Comparison of ENCODE assay signal across 1 cellular context in the genomic region with DNA sequence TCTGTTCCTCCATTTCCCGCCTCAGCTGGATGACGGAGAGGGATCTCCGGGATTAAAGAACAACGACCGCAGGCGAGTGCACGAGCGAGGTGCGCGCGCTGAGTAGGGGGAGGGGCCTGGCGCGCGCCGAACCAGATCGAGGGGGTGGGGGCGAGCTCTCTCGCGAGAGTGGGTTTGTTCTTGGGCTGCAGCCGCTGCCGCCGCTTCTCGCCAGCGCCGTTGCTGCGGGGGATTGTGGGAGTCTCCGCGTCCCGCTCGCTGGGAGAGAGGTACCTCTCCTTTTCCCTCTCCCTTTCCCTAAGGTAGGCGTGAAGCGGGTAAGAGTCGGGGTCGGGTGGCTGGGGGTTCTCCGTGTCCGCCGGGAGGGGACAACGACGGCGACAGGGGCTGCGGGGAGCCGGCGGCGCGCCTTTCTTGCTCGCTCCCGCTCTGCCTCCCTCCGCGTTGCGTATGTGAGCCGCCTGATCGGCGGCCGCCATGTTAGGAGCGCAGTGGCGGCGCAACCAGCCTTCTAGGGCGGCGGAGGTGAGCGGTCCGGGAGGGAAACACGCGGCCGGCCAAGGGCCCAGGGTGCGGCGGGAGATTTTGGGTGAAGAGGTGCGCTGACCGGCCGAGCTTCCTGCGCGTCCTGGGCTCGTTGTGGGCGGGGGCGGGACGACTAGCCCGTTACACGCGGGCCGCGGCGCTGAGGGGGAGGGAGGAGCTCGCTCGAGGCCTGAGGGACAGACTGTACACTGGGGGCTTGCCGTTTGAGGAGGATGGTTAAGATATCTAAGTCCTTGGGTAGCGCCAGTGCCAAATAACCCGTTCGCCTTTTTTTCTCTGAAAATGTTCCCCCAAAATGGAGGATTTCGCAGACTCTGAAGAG.
TF ChIP-seq lines count a peak whose summit lies in the region.

A gene with protein sequence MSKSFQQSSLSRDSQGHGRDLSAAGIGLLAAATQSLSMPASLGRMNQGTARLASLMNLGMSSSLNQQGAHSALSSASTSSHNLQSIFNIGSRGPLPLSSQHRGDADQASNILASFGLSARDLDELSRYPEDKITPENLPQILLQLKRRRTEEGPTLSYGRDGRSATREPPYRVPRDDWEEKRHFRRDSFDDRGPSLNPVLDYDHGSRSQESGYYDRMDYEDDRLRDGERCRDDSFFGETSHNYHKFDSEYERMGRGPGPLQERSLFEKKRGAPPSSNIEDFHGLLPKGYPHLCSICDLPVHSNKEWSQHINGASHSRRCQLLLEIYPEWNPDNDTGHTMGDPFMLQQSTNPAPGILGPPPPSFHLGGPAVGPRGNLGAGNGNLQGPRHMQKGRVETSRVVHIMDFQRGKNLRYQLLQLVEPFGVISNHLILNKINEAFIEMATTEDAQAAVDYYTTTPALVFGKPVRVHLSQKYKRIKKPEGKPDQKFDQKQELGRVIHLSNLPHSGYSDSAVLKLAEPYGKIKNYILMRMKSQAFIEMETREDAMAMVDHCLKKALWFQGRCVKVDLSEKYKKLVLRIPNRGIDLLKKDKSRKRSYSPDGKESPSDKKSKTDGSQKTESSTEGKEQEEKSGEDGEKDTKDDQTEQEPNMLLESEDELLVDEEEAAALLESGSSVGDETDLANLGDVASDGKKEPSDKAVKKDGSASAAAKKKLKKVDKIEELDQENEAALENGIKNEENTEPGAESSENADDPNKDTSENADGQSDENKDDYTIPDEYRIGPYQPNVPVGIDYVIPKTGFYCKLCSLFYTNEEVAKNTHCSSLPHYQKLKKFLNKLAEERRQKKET (plus strand): TSS at position 237 of the 868 bp plus-strand sequence. CDS start 13,676 bp downstream, outside the sequence.

TF ChIP-seq in HepG2, 621 proteins besides CTCF, POLR2A, EP300 and RAD21 (continued from another document and continues in another):
- peak; percentile 64; the same call in 1 of the 2 replicates for TF ChIP-seq DZIP1 (CRISPR knock-in tag; IDR thresholded peaks at IDR 0.05)
- TF ChIP-seq, protein P1, sequence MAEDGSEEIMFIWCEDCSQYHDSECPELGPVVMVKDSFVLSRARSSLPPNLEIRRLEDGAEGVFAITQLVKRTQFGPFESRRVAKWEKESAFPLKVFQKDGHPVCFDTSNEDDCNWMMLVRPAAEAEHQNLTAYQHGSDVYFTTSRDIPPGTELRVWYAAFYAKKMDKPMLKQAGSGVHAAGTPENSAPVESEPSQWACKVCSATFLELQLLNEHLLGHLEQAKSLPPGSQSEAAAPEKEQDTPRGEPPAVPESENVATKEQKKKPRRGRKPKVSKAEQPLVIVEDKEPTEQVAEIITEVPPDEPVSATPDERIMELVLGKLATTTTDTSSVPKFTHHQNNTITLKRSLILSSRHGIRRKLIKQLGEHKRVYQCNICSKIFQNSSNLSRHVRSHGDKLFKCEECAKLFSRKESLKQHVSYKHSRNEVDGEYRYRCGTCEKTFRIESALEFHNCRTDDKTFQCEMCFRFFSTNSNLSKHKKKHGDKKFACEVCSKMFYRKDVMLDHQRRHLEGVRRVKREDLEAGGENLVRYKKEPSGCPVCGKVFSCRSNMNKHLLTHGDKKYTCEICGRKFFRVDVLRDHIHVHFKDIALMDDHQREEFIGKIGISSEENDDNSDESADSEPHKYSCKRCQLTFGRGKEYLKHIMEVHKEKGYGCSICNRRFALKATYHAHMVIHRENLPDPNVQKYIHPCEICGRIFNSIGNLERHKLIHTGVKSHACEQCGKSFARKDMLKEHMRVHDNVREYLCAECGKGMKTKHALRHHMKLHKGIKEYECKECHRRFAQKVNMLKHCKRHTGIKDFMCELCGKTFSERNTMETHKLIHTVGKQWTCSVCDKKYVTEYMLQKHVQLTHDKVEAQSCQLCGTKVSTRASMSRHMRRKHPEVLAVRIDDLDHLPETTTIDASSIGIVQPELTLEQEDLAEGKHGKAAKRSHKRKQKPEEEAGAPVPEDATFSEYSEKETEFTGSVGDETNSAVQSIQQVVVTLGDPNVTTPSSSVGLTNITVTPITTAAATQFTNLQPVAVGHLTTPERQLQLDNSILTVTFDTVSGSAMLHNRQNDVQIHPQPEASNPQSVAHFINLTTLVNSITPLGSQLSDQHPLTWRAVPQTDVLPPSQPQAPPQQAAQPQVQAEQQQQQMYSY (CRISPR knock-in tag; IDR thresholded peaks at IDR 0.05): peak; percentile 41; the same call in 1 of the 2 replicates
- TF ChIP-seq TBP (CRISPR knock-in tag; IDR thresholded peaks at IDR 0.05): no peak
- no peak for TF ChIP-seq ELK4 (CRISPR knock-in tag; IDR thresholded peaks at IDR 0.05; ENCODE audit: borderline replicate concordance)
- TF ChIP-seq ZBED4 (CRISPR knock-in tag; IDR thresholded peaks at IDR 0.05; ENCODE audit: borderline replicate concordance): no peak
- TF ChIP-seq CHD4 (IDR thresholded peaks at IDR 0.05; ENCODE audit: borderline replicate concordance, low read length): no peak; the same call in 1 of the 2 replicates
- 0 out of 2 replicates have a peak, but pooled peaks have one; percentile 80 for TF ChIP-seq HOXD1 (CRISPR knock-in tag; IDR thresholded peaks at IDR 0.05)
- no peak for TF ChIP-seq GRHL1 (CRISPR knock-in tag; conservative IDR thresholded peaks at IDR 0.05)
- TF ChIP-seq IKZF1 (IDR thresholded peaks at IDR 0.05): no peak
- no peak; the same call in 1 of the 2 replicates for TF ChIP-seq REL (CRISPR knock-in tag; conservative IDR thresholded peaks at IDR 0.05)
- TF ChIP-seq ZBTB7A (CRISPR knock-in tag; IDR thresholded peaks at IDR 0.05): 0 out of 2 replicates have a peak, but pooled peaks have one; percentile 23
- 0 out of 2 replicates have a peak, but pooled peaks have one; percentile 12 for TF ChIP-seq ZNF652 (CRISPR knock-in tag; IDR thresholded peaks at IDR 0.05; ENCODE audit: borderline replicate concordance, low read depth)
- peak; percentile 69 for TF ChIP-seq TBX2 (CRISPR knock-in tag; IDR thresholded peaks at IDR 0.05; ENCODE audit: borderline replicate concordance)
- peak; percentile 76 for TF ChIP-seq ZNF747 (CRISPR knock-in tag; IDR thresholded peaks at IDR 0.05; ENCODE audit: borderline replicate concordance)
- no peak for TF ChIP-seq ZNF616 (CRISPR knock-in tag; IDR thresholded peaks at IDR 0.05; ENCODE audit: low read depth)
- peak; percentile 92; the same call in 1 of the 2 replicates for TF ChIP-seq ARNT2 (CRISPR knock-in tag; IDR thresholded peaks at IDR 0.05; ENCODE audit: low read depth)
- TF ChIP-seq, protein P2, sequence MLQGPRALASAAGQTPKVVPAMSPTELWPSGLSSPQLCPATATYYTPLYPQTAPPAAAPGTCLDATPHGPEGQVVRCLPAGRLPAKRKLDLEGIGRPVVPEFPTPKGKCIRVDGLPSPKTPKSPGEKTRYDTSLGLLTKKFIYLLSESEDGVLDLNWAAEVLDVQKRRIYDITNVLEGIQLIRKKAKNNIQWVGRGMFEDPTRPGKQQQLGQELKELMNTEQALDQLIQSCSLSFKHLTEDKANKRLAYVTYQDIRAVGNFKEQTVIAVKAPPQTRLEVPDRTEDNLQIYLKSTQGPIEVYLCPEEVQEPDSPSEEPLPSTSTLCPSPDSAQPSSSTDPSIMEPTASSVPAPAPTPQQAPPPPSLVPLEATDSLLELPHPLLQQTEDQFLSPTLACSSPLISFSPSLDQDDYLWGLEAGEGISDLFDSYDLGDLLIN (CRISPR knock-in tag; IDR thresholded peaks at IDR 0.05; ENCODE audit: borderline replicate concordance): 0 out of 2 replicates have a peak, but pooled peaks have one; percentile 33
- TF ChIP-seq ZNF740 (CRISPR knock-in tag; IDR thresholded peaks at IDR 0.05): peak; percentile 54; the same call in 1 of the 2 replicates
- TF ChIP-seq ZKSCAN5 (CRISPR knock-in tag; IDR thresholded peaks at IDR 0.05): no peak
- TF ChIP-seq KDM2A (CRISPR knock-in tag; IDR thresholded peaks at IDR 0.05; ENCODE audit: borderline replicate concordance, low read depth): peak; percentile 99
- no peak; the same call in 1 of the 2 replicates for TF ChIP-seq ZNF205 (CRISPR knock-in tag; IDR thresholded peaks at IDR 0.05)
- TF ChIP-seq BHLHE40 (IDR thresholded peaks at IDR 0.05; ENCODE audit: low read length): peak; percentile 74
- TF ChIP-seq, protein P3, sequence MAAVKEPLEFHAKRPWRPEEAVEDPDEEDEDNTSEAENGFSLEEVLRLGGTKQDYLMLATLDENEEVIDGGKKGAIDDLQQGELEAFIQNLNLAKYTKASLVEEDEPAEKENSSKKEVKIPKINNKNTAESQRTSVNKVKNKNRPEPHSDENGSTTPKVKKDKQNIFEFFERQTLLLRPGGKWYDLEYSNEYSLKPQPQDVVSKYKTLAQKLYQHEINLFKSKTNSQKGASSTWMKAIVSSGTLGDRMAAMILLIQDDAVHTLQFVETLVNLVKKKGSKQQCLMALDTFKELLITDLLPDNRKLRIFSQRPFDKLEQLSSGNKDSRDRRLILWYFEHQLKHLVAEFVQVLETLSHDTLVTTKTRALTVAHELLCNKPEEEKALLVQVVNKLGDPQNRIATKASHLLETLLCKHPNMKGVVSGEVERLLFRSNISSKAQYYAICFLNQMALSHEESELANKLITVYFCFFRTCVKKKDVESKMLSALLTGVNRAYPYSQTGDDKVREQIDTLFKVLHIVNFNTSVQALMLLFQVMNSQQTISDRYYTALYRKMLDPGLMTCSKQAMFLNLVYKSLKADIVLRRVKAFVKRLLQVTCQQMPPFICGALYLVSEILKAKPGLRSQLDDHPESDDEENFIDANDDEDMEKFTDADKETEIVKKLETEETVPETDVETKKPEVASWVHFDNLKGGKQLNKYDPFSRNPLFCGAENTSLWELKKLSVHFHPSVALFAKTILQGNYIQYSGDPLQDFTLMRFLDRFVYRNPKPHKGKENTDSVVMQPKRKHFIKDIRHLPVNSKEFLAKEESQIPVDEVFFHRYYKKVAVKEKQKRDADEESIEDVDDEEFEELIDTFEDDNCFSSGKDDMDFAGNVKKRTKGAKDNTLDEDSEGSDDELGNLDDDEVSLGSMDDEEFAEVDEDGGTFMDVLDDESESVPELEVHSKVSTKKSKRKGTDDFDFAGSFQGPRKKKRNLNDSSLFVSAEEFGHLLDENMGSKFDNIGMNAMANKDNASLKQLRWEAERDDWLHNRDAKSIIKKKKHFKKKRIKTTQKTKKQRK (IDR thresholded peaks at IDR 0.05; ENCODE audit: low read length): no peak
- TF ChIP-seq ZNF790 (CRISPR knock-in tag; IDR thresholded peaks at IDR 0.05; ENCODE audit: borderline replicate concordance): no peak
- TF ChIP-seq PRMT3 (CRISPR knock-in tag; IDR thresholded peaks at IDR 0.05; ENCODE audit: borderline replicate concordance, low read depth): no peak; the same call in 1 of the 2 replicates
- TF ChIP-seq HDAC6 (IDR thresholded peaks at IDR 0.05; ENCODE audit: low read depth, low read length): no peak
